Comparison of ENCODE assay signal across 1 cellular context in genomic region chr19:39474139-39474620, GRCh38.
TF ChIP-seq lines count a peak whose summit lies in the region.

No MANE protein-coding gene starts in this region.

TF ChIP-seq in HCT116, 20 proteins besides CTCF, POLR2A, EP300 and RAD21 (continued from another document):
- TF ChIP-seq FOSL1 (IDR thresholded peaks at IDR 0.05; ENCODE audit: low read depth) (no peak), ZFX (IDR thresholded peaks at IDR 0.05) (no peak), JUND (IDR thresholded peaks at IDR 0.05) (no peak), SP1 (IDR thresholded peaks at IDR 0.05; ENCODE audit: low read depth) (no peak), TCF7L2 (IDR thresholded peaks at IDR 0.05; ENCODE audit: borderline replicate concordance, extremely low read depth, insufficient read depth, insufficient read length) (no peak), EZH2 (IDR thresholded peaks at IDR 0.05) (no peak), SIN3A (IDR thresholded peaks at IDR 0.05; ENCODE audit: low read depth) (no peak), YY1 (IDR thresholded peaks at IDR 0.05; ENCODE audit: extremely low read depth, insufficient replicate concordance, low read depth, low read length) (no peak)
